In the genomic region with DNA sequence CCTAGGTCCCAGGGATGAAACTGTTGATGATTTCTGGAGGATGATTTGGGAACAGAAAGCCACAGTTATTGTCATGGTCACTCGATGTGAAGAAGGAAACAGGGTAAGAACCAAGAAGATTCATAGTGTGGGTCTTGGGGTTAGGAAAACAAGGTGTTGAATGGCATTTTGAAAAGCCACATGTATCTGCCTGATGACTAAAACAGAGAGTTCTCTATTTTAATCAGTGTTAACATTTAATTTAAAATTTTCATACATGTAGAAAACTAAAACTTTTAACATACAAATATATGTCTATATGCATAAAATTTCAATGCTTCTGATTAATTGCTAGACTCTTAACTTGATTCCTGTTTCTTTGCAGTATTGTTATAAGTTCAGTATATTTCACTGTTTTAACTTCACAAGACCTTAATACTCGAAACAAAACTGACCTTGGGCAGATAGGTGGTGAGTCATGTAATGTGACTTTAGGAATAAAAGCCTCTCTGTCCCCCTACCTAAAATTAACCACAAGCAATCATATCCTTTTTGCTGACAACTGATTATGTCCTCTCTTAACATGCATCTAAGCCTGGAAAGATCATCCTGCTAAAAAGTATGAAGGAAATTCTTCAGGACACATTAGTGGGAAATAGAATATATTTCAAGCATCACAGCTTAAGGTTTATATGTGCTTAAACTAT, we compare ENCODE assay signal across 9 cellular contexts.
DNase-seq lines count a peak whose midpoint lies in the region; ATAC-seq and TF ChIP-seq lines count a peak whose summit lies in the region.
"Had no signal": no experiment of that assay in that cellular context is flagged by ENCODE, and none has a peak within 500 bp of the region (broad histone marks: within the 10 kb centered on the region; RNA-seq: fewer than 3 reads in every experiment).

No MANE protein-coding gene starts in this region.

- TF ChIP-seq CTCF in gastrocnemius medialis (IDR thresholded peaks at IDR 0.05 in 4 of 5, conservative IDR thresholded peaks at IDR 0.05 in 1 of 5) = no peak

- in situ Hi-C loops in gastrocnemius medialis (cut with MboI; ENCODE audit: low sequenced_read_pairs in 4 of 4) = no loop called here

- ATAC-seq in GM18502 (IDR thresholded peaks at IDR 0.05; ENCODE audit: poor library complexity, unreplicated experiment) (peak; percentile 95), GM21360 (IDR thresholded peaks at IDR 0.05; ENCODE audit: unreplicated experiment) (peak; percentile 88), HG03175 (IDR thresholded peaks at IDR 0.05; ENCODE audit: unreplicated experiment) (peak; percentile 89), gastrocnemius medialis (no peak)
- ATAC-seq in activated naive CD8-positive, alpha-beta T cell treated with anti-CD3 and anti-CD28 coated beads, Interleukin-2, amount 10 ng/mL, durations not matched to agents 7 days and 5 days (ENCODE audit: low read depth) = peak; percentile 69

- no peak overlapping the region for H3K27ac ChIP-seq in gastrocnemius medialis

- H3K9me3 ChIP-seq in gastrocnemius medialis = peaks cover 0 to 4% (median 0%) of the 10 kb centered on the region in 3 donors

- H3K27me3 ChIP-seq in gastrocnemius medialis = no peaks in the 10 kb centered on the region

- no peaks in the 10 kb centered on the region for H3K4me1 ChIP-seq in gastrocnemius medialis

- DNase-seq in activated naive CD8-positive, alpha-beta T cell treated with anti-CD3 and anti-CD28 coated beads, Interleukin-2, amount 10 ng/mL, durations not matched to agents 7 days and 5 days = no peak
- DNase-seq in COR-L47 (lab: John Stamatoyannopoulos, UW) = no peak
- no peak for DNase-seq in GDM1 (lab: John Stamatoyannopoulos, UW)
- DNase-seq in HuH-7.5 (ENCODE audit: low spot score) = no peak
- no peak for DNase-seq in gastrocnemius medialis
- DNase-seq: NCI-H1048 had no signal

- POLR2A ChIA-PET in activated naive CD8-positive, alpha-beta T cell treated with anti-CD3 and anti-CD28 coated beads, Interleukin-2, amount 10 ng/mL, durations not matched to agents 7 days and 5 days (lab: Charles Lee) = no interaction called here

- H3K27me3 Mint-ChIP-seq in activated naive CD8-positive, alpha-beta T cell treated with anti-CD3 and anti-CD28 coated beads, Interleukin-2, amount 10 ng/mL, durations not matched to agents 7 days and 5 days = no peaks in the 10 kb centered on the region

- H3K27ac Mint-ChIP-seq in activated naive CD8-positive, alpha-beta T cell treated with anti-CD3 and anti-CD28 coated beads, Interleukin-2, amount 10 ng/mL, durations not matched to agents 7 days and 5 days = peak overlapping the region; percentile 54

- intact Hi-C loops in gastrocnemius medialis (cut with DNase I; ENCODE audit: low total_unique reads) = no loop called here

- H3K36me3 ChIP-seq in gastrocnemius medialis = no peaks in the 10 kb centered on the region

- H3K9me3 Mint-ChIP-seq in activated naive CD8-positive, alpha-beta T cell treated with anti-CD3 and anti-CD28 coated beads, Interleukin-2, amount 10 ng/mL, durations not matched to agents 7 days and 5 days = peaks cover 14% of the 10 kb centered on the region

- no peak overlapping the region for H3K4me3 ChIP-seq in gastrocnemius medialis

- TF ChIP-seq POLR2A in gastrocnemius medialis (IDR thresholded peaks at IDR 0.05) = no peak

- H3K36me3 Mint-ChIP-seq in activated naive CD8-positive, alpha-beta T cell treated with anti-CD3 and anti-CD28 coated beads, Interleukin-2, amount 10 ng/mL, durations not matched to agents 7 days and 5 days = peaks cover 65% of the 10 kb centered on the region

- H3K4me1 Mint-ChIP-seq in activated naive CD8-positive, alpha-beta T cell treated with anti-CD3 and anti-CD28 coated beads, Interleukin-2, amount 10 ng/mL, durations not matched to agents 7 days and 5 days = peaks cover 40% of the 10 kb centered on the region

- H3K4me3 Mint-ChIP-seq in activated naive CD8-positive, alpha-beta T cell treated with anti-CD3 and anti-CD28 coated beads, Interleukin-2, amount 10 ng/mL, durations not matched to agents 7 days and 5 days = peak overlapping the region; percentile 15

Comparison
In these comparisons a context has a peak if more than half of its experiments do, and no peak if none do; other contexts are left out.
1. ATAC-seq: peak in GM18502 (single experiment), GM21360 (single experiment), HG03175 (single experiment) and activated naive CD8-positive, alpha-beta T cell treated with anti-CD3 and anti-CD28 coated beads, Interleukin-2, amount 10 ng/mL, durations not matched to agents 7 days and 5 days (single experiment); none in gastrocnemius medialis (0 of 2).